In genomic region chr10:131980321-131980720, GRCh38 we compare ENCODE assay signal across 8 cellular contexts. TPM values are rescaled to one million over a fixed set of nuclear protein-coding genes. Genes with fewer than 3 reads are reported as not detected.
DNase-seq lines count a peak whose midpoint lies in the region; ATAC-seq and TF ChIP-seq lines count a peak whose summit lies in the region.

No MANE protein-coding gene starts in this region.

- H3K9me3 ChIP-seq in GM23248 (ENCODE audit: low read depth) (no peaks in the 10 kb centered on the region), WERI-Rb-1 (ENCODE audit: severe bottlenecking) (no peaks in the 10 kb centered on the region)

- H3K27me3 ChIP-seq in GM23248 (replicated peaks; ENCODE audit: insufficient read depth) (no peaks in the 10 kb centered on the region), WERI-Rb-1 (ENCODE audit: insufficient read depth, low read depth, severe bottlenecking) (no peaks in the 10 kb centered on the region)

- H3K4me3 ChIP-seq in GM23248: peak overlapping the region; percentile 92
- H3K4me3 ChIP-seq in WERI-Rb-1 (ENCODE audit: low read depth, low read length): peak overlapping the region; percentile 87
- peak overlapping the region; percentile 82 for H3K4me3 ChIP-seq in fibroblast of mammary gland (ENCODE audit: control insufficient read depth, low read depth, low read length)
- peak overlapping the region; percentile 74 for H3K4me3 ChIP-seq in retinal pigment epithelial cell (ENCODE audit: low read length)

- peaks cover 23% of the 10 kb centered on the region for H3K4me1 ChIP-seq in GM23248 (ENCODE audit: insufficient read depth)

- H3K36me3 ChIP-seq in GM23248 (ENCODE audit: low read depth) (no peaks in the 10 kb centered on the region), WERI-Rb-1 (peaks cover 10% of the 10 kb centered on the region)

- peak overlapping the region; percentile 49 for H3K27ac ChIP-seq in GM23248
- H3K27ac ChIP-seq in WERI-Rb-1: no peak overlapping the region

- TF ChIP-seq CTCF in WERI-Rb-1 (IDR thresholded peaks at IDR 0.05; ENCODE audit: low read depth, low read length) (no peak), fibroblast of mammary gland (conservative IDR thresholded peaks at IDR 0.05; ENCODE audit: control insufficient read depth, insufficient read depth, low read depth, low read length) (no peak), retinal pigment epithelial cell (conservative IDR thresholded peaks at IDR 0.05; ENCODE audit: low read depth, low read length) (no peak)

- 60 to 66% methylated on average over 8 of the region's 8 CpGs for WGBS in GM23248 (ENCODE audit: low coverage in 1 of 2, low lambda C conversion rate in 2 of 2, missing lambda C conversion rate in 2 of 2), 2 experiments

- peaks cover 41% of the 10 kb centered on the region for H4K20me1 ChIP-seq in GM23248 (ENCODE audit: insufficient read depth)

- DNase-seq in GM23248: no peak
- no peak for DNase-seq in WERI-Rb-1
- no peak for DNase-seq in fibroblast of mammary gland (ENCODE audit: low read depth)
- DNase-seq in retinal pigment epithelial cell (ENCODE audit: low read depth): no peak
- no peak for DNase-seq in NCI-H1436 treated with DMSO at 0.1 percent for 48 hours (lab: John Stamatoyannopoulos, UW)
- no peak for DNase-seq in cerebellar cortex (ENCODE audit: low spot score)

- ATAC-seq in HG02884 (IDR thresholded peaks at IDR 0.05; ENCODE audit: unreplicated experiment) (no peak), HG03565 (IDR thresholded peaks at IDR 0.05; ENCODE audit: unreplicated experiment) (no peak)

- H3F3A ChIP-seq in GM23248 (ENCODE audit: insufficient read depth): peaks cover 25% of the 10 kb centered on the region

- no peak overlapping the region for H2AFZ ChIP-seq in GM23248

- H3K9me2 ChIP-seq in GM23248 (ENCODE audit: insufficient read depth): no peaks in the 10 kb centered on the region

- H3K4me2 ChIP-seq in GM23248 (ENCODE audit: unreplicated experiment): peak overlapping the region; percentile 90

- H3K9ac ChIP-seq in GM23248: peak overlapping the region; percentile 90

- peaks cover 64% of the 10 kb centered on the region for H3K79me2 ChIP-seq in GM23248 (ENCODE audit: insufficient read depth)

- in situ Hi-C loops in GM23248 (cut with MboI): no loop called here

RNA-seq across cellular contexts. Expression of gene BNIP3, which starts 1.4 kb away (rescaled TPM):
- total RNA-seq in GM23248 (2014; rRNA removed; shearing (Covaris generic)): 283 and 423 TPM in 2 replicates
- polyA plus RNA-seq in GM23248 (2016; fragmentation: Nextera tagmentation; extraction: Ambion mirVana): 370 and 384 TPM in 2 replicates
